ENCODE assay signal across 8 cellular contexts in genomic region chr12:89350260-89350659, GRCh38. TPM values are rescaled to one million over a fixed set of nuclear protein-coding genes. Genes with fewer than 3 reads are reported as not detected.
DNase-seq lines count a peak whose midpoint lies in the region; ATAC-seq and TF ChIP-seq lines count a peak whose summit lies in the region.

No MANE protein-coding gene starts in this region.

- peaks cover 0 to 17% of the 10 kb centered on the region in 2 donors for H3K36me3 ChIP-seq in adrenal gland (replicated peaks in 1 of 2)

- H3K4me1 Mint-ChIP-seq in T-helper 2 cell treated with Interferon-gamma antibody and Interleukin-4, amounts not matched to agents 5 μg/mL and 100 μg/mL, for 36 hours (ENCODE audit: low read depth) = peaks cover 55% of the 10 kb centered on the region

- no peak for DNase-seq in T-helper 2 cell treated with Interferon-gamma antibody and Interleukin-4, amounts not matched to agents 5 μg/mL and 100 μg/mL, for 36 hours (ENCODE audit: low spot score)
- DNase-seq in T-helper 2 cell (no peak), adrenal gland (no peak), substantia nigra (lab: John Stamatoyannopoulos, UW) (no peak), NCI-H510A (lab: John Stamatoyannopoulos, UW) (no peak), NCI-H1105 (lab: John Stamatoyannopoulos, UW) (no peak)

- no peak for TF ChIP-seq POLR2A in adrenal gland (IDR thresholded peaks at IDR 0.05)

- ATAC-seq in HG03342 (IDR thresholded peaks at IDR 0.05; ENCODE audit: unreplicated experiment) = no peak

- no peaks in the 10 kb centered on the region for H3K9me3 ChIP-seq in adrenal gland (replicated peaks in 1 of 3)

- WGBS in adrenal gland, 4 donors = 37 to 50% (median 41%) methylated on average over 8 of the region's 8 CpGs

- H3K9me3 Mint-ChIP-seq in T-helper 2 cell treated with Interferon-gamma antibody and Interleukin-4, amounts not matched to agents 5 μg/mL and 100 μg/mL, for 36 hours = no peaks in the 10 kb centered on the region

- peaks cover 57% of the 10 kb centered on the region for H3K36me3 Mint-ChIP-seq in T-helper 2 cell treated with Interferon-gamma antibody and Interleukin-4, amounts not matched to agents 5 μg/mL and 100 μg/mL, for 36 hours (ENCODE audit: low read depth)

- H3K27me3 ChIP-seq in adrenal gland (no peaks in the 10 kb centered on the region), layer of hippocampus (ENCODE audit: control insufficient read depth, insufficient read depth, low read length) (no peaks in the 10 kb centered on the region)

- H3K4me3 ChIP-seq in adrenal gland = peak overlapping the region in 3 of 4 donors; percentile 11 to 72 (median 41)

- TF ChIP-seq CTCF in adrenal gland (IDR thresholded peaks at IDR 0.05) = no peak

- peak overlapping the region; percentile 98 for H3K4me3 Mint-ChIP-seq in T-helper 2 cell treated with Interferon-gamma antibody and Interleukin-4, amounts not matched to agents 5 μg/mL and 100 μg/mL, for 36 hours

- H3K27me3 Mint-ChIP-seq in T-helper 2 cell treated with Interferon-gamma antibody and Interleukin-4, amounts not matched to agents 5 μg/mL and 100 μg/mL, for 36 hours (ENCODE audit: low read depth) = no peaks in the 10 kb centered on the region

- H3K27ac Mint-ChIP-seq in T-helper 2 cell treated with Interferon-gamma antibody and Interleukin-4, amounts not matched to agents 5 μg/mL and 100 μg/mL, for 36 hours = peak overlapping the region; percentile 96

- intact Hi-C loops in adrenal gland (cut with DNase I) = no loop called here

- H3K27ac ChIP-seq in adrenal gland (peak overlapping the region; percentile 39 to 98 (median 86)), layer of hippocampus (ENCODE audit: low read depth, low read length) (peak overlapping the region; percentile 89), substantia nigra (ENCODE audit: low read depth, low read length, poor library complexity, severe bottlenecking) (peak overlapping the region; percentile 74)

- H3K4me1 ChIP-seq in adrenal gland (replicated peaks in 1 of 2) = peaks cover 4 to 26% of the 10 kb centered on the region in 2 donors

RNA-seq across cellular contexts. Expression of gene DUSP6, which starts 2.0 kb away (rescaled TPM):
- 10 to 100 TPM; 12.3 to 81.8 (median 47.7) TPM for total RNA-seq in adrenal gland
- polyA plus RNA-seq in adrenal gland = 10 to 100 TPM; 16.3 to 21.5 (median 21.0) TPM
